In the genomic region with DNA sequence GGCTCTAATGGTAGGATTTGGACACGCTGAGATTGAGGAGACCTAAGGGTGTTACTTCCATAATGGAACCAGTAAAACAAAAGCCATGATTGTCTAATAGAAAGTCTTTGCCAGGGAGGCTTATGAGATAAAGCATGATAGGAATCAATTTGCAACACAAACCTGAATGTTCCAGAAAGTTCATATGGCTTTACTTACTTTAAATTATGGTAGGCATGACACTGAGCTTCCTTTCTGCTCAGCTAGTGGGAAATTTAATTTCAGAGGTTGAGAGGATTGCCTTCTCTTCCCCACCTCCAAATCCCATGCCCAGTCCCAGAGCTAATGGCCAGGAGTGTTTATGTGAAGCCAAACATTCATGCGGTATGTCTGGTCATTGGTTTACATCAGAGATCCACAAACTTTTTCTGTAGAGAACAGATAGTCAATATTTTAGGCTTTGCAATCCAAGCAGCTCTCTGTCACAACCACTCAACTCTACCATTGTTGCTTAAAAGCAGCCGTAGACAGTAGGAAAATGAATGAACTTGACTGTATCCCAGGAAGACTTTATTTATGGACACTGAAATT, we compare ENCODE assay signal across 14 cellular contexts.
DNase-seq lines count a peak whose midpoint lies in the region; ATAC-seq and TF ChIP-seq lines count a peak whose summit lies in the region.
"Had no signal": no experiment of that assay in that cellular context is flagged by ENCODE, and none has a peak within 500 bp of the region (broad histone marks: within the 10 kb centered on the region; RNA-seq: fewer than 3 reads in every experiment).

No MANE protein-coding gene starts in this region.

- H3K4me2 ChIP-seq in OCI-LY3 (ENCODE audit: low read length) (peak overlapping the region; percentile 49; the same call in 1 of the 2 replicates), mammary epithelial cell (ENCODE audit: insufficient read depth, low read depth, low read length) (no peak overlapping the region), osteoblast (ENCODE audit: insufficient read depth, low read length) (no peak overlapping the region)

- 97% methylated on average over 3 of the region's 3 CpGs for WGBS in mammary epithelial cell (ENCODE audit: low coverage, missing lambda C conversion rate)
- 97 to 99% (median 99%) methylated on average over 3 of the region's 3 CpGs for WGBS in spleen, 5 donors

- no peaks in the 10 kb centered on the region for H3K9me3 ChIP-seq in AG04450 (ENCODE audit: control insufficient read depth, insufficient read depth, low read length)
- H3K9me3 ChIP-seq in OCI-LY3 (ENCODE audit: insufficient read depth, low read length), result no peaks in the 10 kb centered on the region
- no peaks in the 10 kb centered on the region for H3K9me3 ChIP-seq in mammary epithelial cell (replicated peaks; ENCODE audit: insufficient read depth, low read length)
- H3K9me3 ChIP-seq in osteoblast (ENCODE audit: low read depth, low read length), result no peaks in the 10 kb centered on the region
- H3K9me3 ChIP-seq in spleen, result no peaks in the 10 kb centered on the region

- no peaks in the 10 kb centered on the region for H3K27me3 ChIP-seq in AG04450 (ENCODE audit: control insufficient read depth, insufficient read depth, low read length)
- H3K27me3 ChIP-seq in OCI-LY3 (ENCODE audit: low read depth, low read length), result no peaks in the 10 kb centered on the region
- H3K27me3 ChIP-seq in mammary epithelial cell (ENCODE audit: insufficient read depth, low read length), result no peaks in the 10 kb centered on the region
- H3K27me3 ChIP-seq in osteoblast (ENCODE audit: insufficient read depth, low read length), result no peaks in the 10 kb centered on the region
- H3K27me3 ChIP-seq in spleen (replicated peaks in 1 of 7), result no peaks in the 10 kb centered on the region

- DNase-seq in AG04450 (ENCODE audit: low read depth, low spot score) (no peak), mammary epithelial cell (no peak), osteoblast (ENCODE audit: insufficient read length, low spot score, missing footprints) (no peak), left cardiac atrium (no peak), spleen (no peak), coronary artery (ENCODE audit: low spot score) (no peak)
- DNase-seq: activated CD4-positive, CD25-positive, alpha-beta regulatory T cell treated with anti-CD3 and anti-CD28 coated beads, Interleukin-2, amount 50 U/mL, for 72 hours; activated naive CD4-positive, alpha-beta T cell treated with anti-CD3 and anti-CD28 coated beads for 36 hours; activated T-cell treated with anti-CD3 and anti-CD28 coated beads, Interleukin-2, amount 50 U/mL, for 24 hours; central memory CD4-positive, alpha-beta T cell; NCI-H2081 treated with DMSO at 0.1 percent for 48 hours had no signal

- in situ Hi-C loops in mammary epithelial cell (cut with MboI; ENCODE audit: low sequenced_read_pairs in 2 of 2), result loop anchor here in 1 of 2 donors (10.0 kb wide), 1 partner anchor 46 kb away; no protein-coding TSS in a partner anchor

- H4K20me1 ChIP-seq in OCI-LY3 (ENCODE audit: insufficient read depth, low read length), result no peaks in the 10 kb centered on the region
- H4K20me1 ChIP-seq in mammary epithelial cell (ENCODE audit: insufficient read depth, low read length), result no peaks in the 10 kb centered on the region
- no peaks in the 10 kb centered on the region for H4K20me1 ChIP-seq in osteoblast (ENCODE audit: insufficient read depth, low read length)

- H2AFZ ChIP-seq in OCI-LY3 (ENCODE audit: low read depth, low read length) (no peak overlapping the region), mammary epithelial cell (ENCODE audit: low read depth, low read length) (no peak overlapping the region), osteoblast (ENCODE audit: low read length) (no peak overlapping the region)

- ATAC-seq in left cardiac atrium (no peak), GM19351 (IDR thresholded peaks at IDR 0.05; ENCODE audit: unreplicated experiment) (no peak)

- POLR2A ChIA-PET in AG04450 (lab: Yijun Ruan, JAX), result interaction anchor here (0.8 to 1.2 kb wide), 2 partner anchors 19 to 31 kb away, joined by 3 to 6 read pairs; no protein-coding TSS in a partner anchor

- no TSS peak for BruUV-seq in mammary epithelial cell (replicated peaks; lab: Mats Ljungman, UMichigan)

- H3K4me3 ChIP-seq in AG04450 (ENCODE audit: low read depth, low read length) (no peak overlapping the region), OCI-LY3 (ENCODE audit: low read length) (no peak overlapping the region), mammary epithelial cell (replicated peaks in 1 of 3; ENCODE audit: insufficient read depth in 1 of 3, low read depth in 2 of 3, low read length in 3 of 3) (no peak overlapping the region), osteoblast (ENCODE audit: insufficient read depth, low read length) (no peak overlapping the region), spleen (no peak overlapping the region), coronary artery (no peak overlapping the region)

- dilution Hi-C loops in mammary epithelial cell (cut with HindIII; ENCODE audit: low sequenced_read_pairs), result loop anchor here (5.0 kb wide), 1 partner anchor 41 kb away; no protein-coding TSS in a partner anchor

- H3K4me1 ChIP-seq in OCI-LY3 (ENCODE audit: low read length) (peaks cover 97% of the 10 kb centered on the region), mammary epithelial cell (ENCODE audit: insufficient read depth, low read length) (peaks cover 24% of the 10 kb centered on the region), osteoblast (ENCODE audit: insufficient read depth, low read length) (peaks cover 29% of the 10 kb centered on the region), spleen (peaks cover 8 to 52% (median 32%) of the 10 kb centered on the region in 6 donors)

- no peak for TF ChIP-seq CTCF in AG04450 (IDR thresholded peaks at IDR 0.05; ENCODE audit: low read depth, low read length)
- TF ChIP-seq CTCF in OCI-LY3 (IDR thresholded peaks at IDR 0.05; ENCODE audit: low read depth, low read length), result no peak
- no peak for TF ChIP-seq CTCF in mammary epithelial cell (conservative IDR thresholded peaks at IDR 0.05 in 1 of 2, IDR thresholded peaks at IDR 0.05 in 1 of 2; ENCODE audit: extremely low read depth in 1 of 2, insufficient read depth in 1 of 2, low read depth in 1 of 2, low read length in 2 of 2)
- no peak for TF ChIP-seq CTCF in osteoblast (IDR thresholded peaks at IDR 0.05; ENCODE audit: extremely low read depth, low read depth, low read length)
- TF ChIP-seq CTCF in spleen (IDR thresholded peaks at IDR 0.05 in 8 of 11, conservative IDR thresholded peaks at IDR 0.05 in 3 of 11), result no peak
- TF ChIP-seq CTCF in coronary artery (IDR thresholded peaks at IDR 0.05), result no peak

- no peak for TF ChIP-seq POLR2A in spleen (IDR thresholded peaks at IDR 0.05)

- H3K36me3 ChIP-seq in OCI-LY3 (replicated peaks; ENCODE audit: low read depth, low read length) (no peaks in the 10 kb centered on the region), mammary epithelial cell (ENCODE audit: insufficient read depth, low read length) (no peaks in the 10 kb centered on the region), osteoblast (ENCODE audit: insufficient read depth, low read length) (no peaks in the 10 kb centered on the region), spleen (no peaks in the 10 kb centered on the region)

- peak overlapping the region; percentile 97 for H3K27ac ChIP-seq in AG04450 (ENCODE audit: low read depth, low read length)
- peak overlapping the region; percentile 98 for H3K27ac ChIP-seq in OCI-LY3 (ENCODE audit: low read length)
- H3K27ac ChIP-seq in mammary epithelial cell (ENCODE audit: insufficient read depth, low read depth, low read length), result peak overlapping the region; percentile 98
- H3K27ac ChIP-seq in osteoblast (ENCODE audit: low read depth, low read length), result peak overlapping the region; percentile 88
- H3K27ac ChIP-seq in spleen, result peak overlapping the region in 2 of 8 donors; percentile 57 to 66
- H3K27ac ChIP-seq in coronary artery, result peak overlapping the region in 1 of 2 donors; percentile 84
- H3K27ac ChIP-seq: C4-2B had no signal

- CTCF ChIA-PET in AG04450 (lab: Charles Lee), result no interaction called here
- CTCF ChIA-PET in mammary epithelial cell (lab: Charles Lee; ENCODE audit: low non-redundant PET), result no interaction called here

- intact Hi-C loops in mammary epithelial cell (cut with micrococcal nuclease), result loop anchor here (5.0 kb wide), 1 partner anchor 51 kb away; no protein-coding TSS in a partner anchor
- intact Hi-C loops in left cardiac atrium (cut with DNase I), result no loop called here
- intact Hi-C loops in spleen (cut with DNase I; ENCODE audit: low total_unique reads), result no loop called here

- H3K9ac ChIP-seq in OCI-LY3 (ENCODE audit: low read length), result peak overlapping the region; percentile 81
- H3K9ac ChIP-seq in mammary epithelial cell (ENCODE audit: insufficient read depth, low read length), result no peak overlapping the region

- no peaks in the 10 kb centered on the region for H3K79me2 ChIP-seq in OCI-LY3 (ENCODE audit: low read length)
- no peaks in the 10 kb centered on the region for H3K79me2 ChIP-seq in mammary epithelial cell (ENCODE audit: insufficient read depth, low read length)
- H3K79me2 ChIP-seq in osteoblast (ENCODE audit: insufficient read depth, low read length), result no peaks in the 10 kb centered on the region
